In genomic region chr2:218981390-218982311, GRCh38 we compare ENCODE assay signal across 8 cellular contexts. TPM values are rescaled to one million over a fixed set of nuclear protein-coding genes. Genes with fewer than 3 reads are reported as not detected.
DNase-seq lines count a peak whose midpoint lies in the region; ATAC-seq, FAIRE-seq and TF ChIP-seq lines count a peak whose summit lies in the region.

No MANE protein-coding gene starts in this region.

- intact Hi-C loops in OCI-LY7 (cut with micrococcal nuclease; ENCODE audit: unreplicated experiment): loop anchor here (2.0 kb wide), 3 partner anchors 71 to 129 kb away; no protein-coding TSS in a partner anchor

- H3K27me3 Mint-ChIP-seq in osteocyte (ENCODE audit: unreplicated experiment): peaks cover 69% of the 10 kb centered on the region

- no peaks in the 10 kb centered on the region for H3K79me2 ChIP-seq in OCI-LY7 (ENCODE audit: insufficient read depth, low read depth, low read length)

- H3K9me3 Mint-ChIP-seq in osteocyte (ENCODE audit: unreplicated experiment): no peaks in the 10 kb centered on the region

- H3K36me3 Mint-ChIP-seq in osteocyte (ENCODE audit: unreplicated experiment): no peaks in the 10 kb centered on the region

- DNase-seq in GM12891 (ENCODE audit: insufficient read length, low spot score): peak; percentile 25
- DNase-seq in OCI-LY7 (ENCODE audit: low spot score): no peak
- no peak for DNase-seq in effector memory CD4-positive, alpha-beta T cell
- peak; percentile 84 for DNase-seq in osteocyte (ENCODE audit: extremely low spot score, unreplicated experiment)
- no peak for DNase-seq in GM19239 (ENCODE audit: insufficient read length, low spot score)
- no peak for DNase-seq in H4 (ENCODE audit: low spot score)
- no peak for DNase-seq in NCI-H2029 (lab: John Stamatoyannopoulos, UW)

- TF ChIP-seq CTCF in OCI-LY7 (conservative IDR thresholded peaks at IDR 0.05; ENCODE audit: low read length) (0 out of 2 replicates have a peak, but pooled peaks have one; percentile 33), osteocyte (IDR thresholded peaks at IDR 0.05) (no peak)

- no peak overlapping the region for H3K4me2 ChIP-seq in OCI-LY7 (ENCODE audit: low read length)

- H3K36me3 ChIP-seq in OCI-LY7 (ENCODE audit: insufficient read depth, low read length): no peaks in the 10 kb centered on the region
- no peaks in the 10 kb centered on the region for H3K36me3 ChIP-seq in effector memory CD4-positive, alpha-beta T cell (ENCODE audit: control insufficient read depth, insufficient read depth, low read length)

- no peak overlapping the region for H3K27ac Mint-ChIP-seq in osteocyte (ENCODE audit: unreplicated experiment)

- no peak for ATAC-seq in HG02571 (IDR thresholded peaks at IDR 0.05; ENCODE audit: unreplicated experiment)

- no peaks in the 10 kb centered on the region for H4K20me1 ChIP-seq in OCI-LY7 (ENCODE audit: insufficient read depth, low read length)

- TF ChIP-seq POLR2A in GM12891 (IDR thresholded peaks at IDR 0.05; ENCODE audit: low read depth, low read length): no peak

- peaks cover 60% of the 10 kb centered on the region for H3K27me3 ChIP-seq in effector memory CD4-positive, alpha-beta T cell (replicated peaks; ENCODE audit: control insufficient read depth, insufficient read depth, low read length, poor library complexity, severe bottlenecking)

- no peaks in the 10 kb centered on the region for H3K9me2 ChIP-seq in OCI-LY7 (ENCODE audit: insufficient read depth, low read length)

- no peak overlapping the region for H2AFZ ChIP-seq in OCI-LY7 (ENCODE audit: low read length)

- H3K4me1 ChIP-seq in OCI-LY7 (ENCODE audit: insufficient read depth, low read length, poor library complexity, severe bottlenecking): no peaks in the 10 kb centered on the region
- peaks cover 44% of the 10 kb centered on the region for H3K4me1 ChIP-seq in effector memory CD4-positive, alpha-beta T cell (ENCODE audit: control insufficient read depth, insufficient read depth, low read length, poor library complexity, severe bottlenecking)

- peak overlapping the region; percentile 50 for H3K4me3 Mint-ChIP-seq in osteocyte (ENCODE audit: unreplicated experiment)

- peaks cover 25% of the 10 kb centered on the region for H3K4me1 Mint-ChIP-seq in osteocyte (ENCODE audit: unreplicated experiment)

- H3K27ac ChIP-seq in OCI-LY7 (ENCODE audit: low read depth, low read length, poor library complexity, severe bottlenecking): no peak overlapping the region
- H3K27ac ChIP-seq in effector memory CD4-positive, alpha-beta T cell (ENCODE audit: insufficient read depth, low read length, poor library complexity, severe bottlenecking): no peak overlapping the region

- CTCF ChIA-PET in OCI-LY7 (lab: Charles Lee; ENCODE audit: unreplicated experiment): no interaction called here

- H3K9me3 ChIP-seq in OCI-LY7 (ENCODE audit: low read length): no peaks in the 10 kb centered on the region
- H3K9me3 ChIP-seq in effector memory CD4-positive, alpha-beta T cell (ENCODE audit: control insufficient read depth, low read length): no peaks in the 10 kb centered on the region

- BruUV-seq in OCI-LY7 (replicated peaks; lab: Mats Ljungman, UMichigan): no TSS peak

- no peak overlapping the region for H3K4me3 ChIP-seq in OCI-LY7 (ENCODE audit: low read depth, low read length, poor library complexity, severe bottlenecking)
- H3K4me3 ChIP-seq in effector memory CD4-positive, alpha-beta T cell (ENCODE audit: insufficient read depth, low read depth, low read length, poor library complexity, severe bottlenecking): peak overlapping the region; percentile 48

- FAIRE-seq in GM12891 (lab: Jason Lieb, UNC) (peak; percentile 70), GM19239 (lab: Jason Lieb, UNC) (no peak)

- POLR2A ChIA-PET in OCI-LY7 (lab: Charles Lee): no interaction called here

TF ChIP-seq in GM12891, 5 proteins besides CTCF, POLR2A, EP300 and RAD21:
- TF ChIP-seq SPI1 (IDR thresholded peaks at IDR 0.05; ENCODE audit: low read depth, low read length): no peak
- TF ChIP-seq POLR2AphosphoS5 (IDR thresholded peaks at IDR 0.05; ENCODE audit: low read depth, low read length): no peak
- TF ChIP-seq POU2F2 (IDR thresholded peaks at IDR 0.05; ENCODE audit: low read depth, low read length): no peak
- TF ChIP-seq PAX5 (IDR thresholded peaks at IDR 0.05; ENCODE audit: insufficient read depth, low read length, severe bottlenecking): no peak
- no peak for TF ChIP-seq TAF1 (IDR thresholded peaks at IDR 0.05; ENCODE audit: low read depth, low read length)

RNA-seq across cellular contexts. Expression of gene FEV, which starts 3.3 kb away (rescaled TPM):
- polyA plus RNA-seq in GM12891 (2012; ENCODE audit: low read depth, missing spikeins): not detected
- not detected in 2 replicates for total RNA-seq in OCI-LY7 (2014; rRNA removed; shearing (Covaris generic))
- not detected in 2 replicates for total RNA-seq in OCI-LY7 (2022)
- not detected in 2 replicates for total RNA-seq in osteocyte
- not detected in 2 replicates for total RNA-seq in H4 (2014; rRNA removed; shearing (Covaris generic))

RNA-seq across cellular contexts. Expression of gene CRYBA2, which starts 11.6 kb away (rescaled TPM):
- not detected for polyA plus RNA-seq in GM12891 (2012; ENCODE audit: low read depth, missing spikeins)
- total RNA-seq in OCI-LY7 (2014; rRNA removed; shearing (Covaris generic)): not detected in 2 replicates
- total RNA-seq in OCI-LY7 (2022) (not detected in 2 replicates), osteocyte (not detected in 2 replicates)
- not detected in 2 replicates for total RNA-seq in H4 (2014; rRNA removed; shearing (Covaris generic))

RNA-seq across cellular contexts. Expression of gene CDK5R2, which starts 22.2 kb away (rescaled TPM):
- polyA plus RNA-seq in GM12891 (2012; ENCODE audit: low read depth, missing spikeins): 0.03 TPM
- 0.09 and 0.41 TPM in 2 replicates for total RNA-seq in OCI-LY7 (2014; rRNA removed; shearing (Covaris generic))
- total RNA-seq in OCI-LY7 (2022) (0.57 and 0.63 TPM in 2 replicates), osteocyte (not detected in 2 replicates)
- total RNA-seq in H4 (2014; rRNA removed; shearing (Covaris generic)): 0.45 and 0.75 TPM in 2 replicates

RNA-seq across cellular contexts. Expression of gene CFAP65, which starts 59.7 kb away (rescaled TPM):
- not detected for polyA plus RNA-seq in GM12891 (2012; ENCODE audit: low read depth, missing spikeins)
- total RNA-seq in OCI-LY7 (2014; rRNA removed; shearing (Covaris generic)): not detected in 2 replicates
- total RNA-seq in OCI-LY7 (2022): not detected in 2 replicates
- not detected in 2 replicates for total RNA-seq in osteocyte
- 0.10 TPM in 1 of 2 replicates, not detected in the other for total RNA-seq in H4 (2014; rRNA removed; shearing (Covaris generic))

Comparison
In these comparisons a context has a peak if more than half of its experiments do, and no peak if none do; other contexts are left out.
1. DNase-seq: peak in GM12891 (single experiment) and osteocyte (single experiment); none in OCI-LY7 (single experiment), effector memory CD4-positive, alpha-beta T cell (0 of 3), GM19239 (single experiment), H4 (single experiment) and NCI-H2029 (single experiment).